11 cellular contexts compared by ENCODE assay signal in genomic region chr16:67942510-67943255, GRCh38. TPM values are rescaled to one million over a fixed set of nuclear protein-coding genes. Genes with fewer than 3 reads are reported as not detected.
DNase-seq lines count a peak whose midpoint lies in the region; ATAC-seq and TF ChIP-seq lines count a peak whose summit lies in the region.
"Had no signal": no experiment of that assay in that cellular context is flagged by ENCODE, and none has a peak within 500 bp of the region (broad histone marks: within the 10 kb centered on the region; RNA-seq: fewer than 3 reads in every experiment).

No MANE protein-coding gene starts in this region.

- H3K4me3 Mint-ChIP-seq in GM23338 = no peak overlapping the region
- H3K4me3 Mint-ChIP-seq in brain = no peak overlapping the region

- H2AFZ ChIP-seq in GM23338 = no peak overlapping the region
- H2AFZ ChIP-seq in neuronal stem cell (ENCODE audit: low read length) = no peak overlapping the region

- H3K36me3 Mint-ChIP-seq in GM23338 (ENCODE audit: low read depth) = peaks cover 24% of the 10 kb centered on the region; the same call in 2 of the 3 replicates
- H3K36me3 Mint-ChIP-seq in brain = peaks cover 7% of the 10 kb centered on the region

- H3K9me3 ChIP-seq in neuronal stem cell (replicated peaks in 1 of 2; ENCODE audit: control insufficient read depth in 2 of 2, insufficient read depth in 1 of 2, low read depth in 1 of 2, low read length in 2 of 2) = peaks cover 0 to 2% of the 10 kb centered on the region in 2 donors
- H3K9me3 ChIP-seq: pancreas had no signal

- DNase-seq in GM23338 (ENCODE audit: low spot score) (peak; percentile 53), neuronal stem cell (ENCODE audit: low spot score) (no peak), anterior cingulate cortex (lab: John Stamatoyannopoulos, UW) (no peak)
- DNase-seq: hippocampal formation, NCI-H2227 treated with DMSO at 0.1 percent for 48 hours had no signal

- no peaks in the 10 kb centered on the region for H3K79me2 ChIP-seq in GM23338 (replicated peaks; ENCODE audit: insufficient read depth)

- TF ChIP-seq CTCF in GM23338 (conservative IDR thresholded peaks at IDR 0.05; ENCODE audit: low read depth in 2 of 2) (0 out of 4 replicates have a peak, but pooled peaks of 1 of the 2 experiments have one; percentile 21), brain (conservative IDR thresholded peaks at IDR 0.05) (peak in 1 of 2 experiments; percentile 1)

- H3K27me3 Mint-ChIP-seq in GM23338 (ENCODE audit: insufficient read depth, low read depth, poor library complexity) = peaks cover 8% of the 10 kb centered on the region
- no peaks in the 10 kb centered on the region for H3K27me3 Mint-ChIP-seq in brain

- H3F3A ChIP-seq in GM23338 (replicated peaks; ENCODE audit: low read depth) = peaks cover 14% of the 10 kb centered on the region

- H3K27me3 ChIP-seq in GM23338 (ENCODE audit: insufficient read depth) = no peaks in the 10 kb centered on the region
- no peaks in the 10 kb centered on the region for H3K27me3 ChIP-seq in neuronal stem cell (ENCODE audit: control insufficient read depth in 3 of 3, insufficient read depth in 3 of 3, low read depth in 1 of 3, low read length in 3 of 3)
- H3K27me3 ChIP-seq: cardiac muscle cell, pancreas had no signal

- H3K18ac ChIP-seq in neuronal stem cell (ENCODE audit: low read length) = peak overlapping the region; percentile 28

- no peak overlapping the region for H4K91ac ChIP-seq in neuronal stem cell (ENCODE audit: low read depth, low read length, poor library complexity)

- no peaks in the 10 kb centered on the region for H3K9me3 Mint-ChIP-seq in GM23338
- no peaks in the 10 kb centered on the region for H3K9me3 Mint-ChIP-seq in brain

- H2AK5ac ChIP-seq in neuronal stem cell (ENCODE audit: low read depth, low read length) = peak overlapping the region; percentile 81

- no CpG with 5 or more reads among the region's 27 CpGs for WGBS in neuronal stem cell (ENCODE audit: extremely low coverage in 2 of 2, insufficient read length in 2 of 2, insufficient replicate concordance in 1 of 2), 2 donors

- no peak overlapping the region for H3K4me3 ChIP-seq in GM23338
- peak overlapping the region in 1 of 2 donors; percentile 2 for H3K4me3 ChIP-seq in neuronal stem cell (ENCODE audit: low read length in 2 of 2)
- H3K4me3 ChIP-seq: cardiac muscle cell, pancreas had no signal

- no peak overlapping the region for H2BK12ac ChIP-seq in neuronal stem cell (ENCODE audit: low read length)

- no peak overlapping the region for H3K14ac ChIP-seq in neuronal stem cell (ENCODE audit: low read length)

- H3K23ac ChIP-seq in neuronal stem cell (ENCODE audit: low read depth, low read length, poor library complexity) = peak overlapping the region; percentile 57

- peaks cover 18% of the 10 kb centered on the region for H3K79me1 ChIP-seq in neuronal stem cell (ENCODE audit: low read depth, low read length)

- H3K36me3 ChIP-seq in GM23338 (ENCODE audit: insufficient read depth) = peaks cover 3% of the 10 kb centered on the region; the same call in 1 of the 2 replicates
- peaks cover 46 to 63% of the 10 kb centered on the region in 2 donors for H3K36me3 ChIP-seq in neuronal stem cell (replicated peaks in 1 of 2; ENCODE audit: control insufficient read depth in 2 of 2, insufficient read depth in 2 of 2, low read length in 2 of 2)

- ATAC-seq in GM23338 = peak; percentile 38
- ATAC-seq in HG03280 (IDR thresholded peaks at IDR 0.05; ENCODE audit: unreplicated experiment) = no peak
- no peak for ATAC-seq in GM18858 (IDR thresholded peaks at IDR 0.05; ENCODE audit: unreplicated experiment)

- H2BK5ac ChIP-seq in neuronal stem cell (ENCODE audit: low read length) = no peak overlapping the region

- H3K4me2 ChIP-seq in GM23338 = no peak overlapping the region
- no peak overlapping the region for H3K4me2 ChIP-seq in neuronal stem cell (ENCODE audit: insufficient read depth, low read length, poor library complexity, severe bottlenecking)

- H3K4me1 ChIP-seq in GM23338 (ENCODE audit: insufficient read depth) (no peaks in the 10 kb centered on the region), neuronal stem cell (ENCODE audit: control insufficient read depth in 2 of 2, insufficient read depth in 1 of 2, low read depth in 1 of 2, low read length in 2 of 2) (peaks cover 7 to 9% of the 10 kb centered on the region in 2 donors)
- H3K4me1 ChIP-seq: pancreas had no signal

- peaks cover 14% of the 10 kb centered on the region for H4K20me1 ChIP-seq in GM23338 (replicated peaks; ENCODE audit: insufficient read depth)

- no peak overlapping the region for H3K4ac ChIP-seq in neuronal stem cell (ENCODE audit: low read length)

- H2BK15ac ChIP-seq in neuronal stem cell (ENCODE audit: low read length) = no peak overlapping the region

- peak overlapping the region; percentile 60 for H3K9ac ChIP-seq in neuronal stem cell (ENCODE audit: low read depth, low read length, poor library complexity)

- H4K8ac ChIP-seq in neuronal stem cell (ENCODE audit: low read depth, low read length) = peak overlapping the region; percentile 82

- no peak overlapping the region for H3K27ac Mint-ChIP-seq in GM23338
- peak overlapping the region in 3 of 5 experiments; percentile 46 to 86 (median 69) for H3K27ac Mint-ChIP-seq in brain

- peaks cover 4% of the 10 kb centered on the region; the same call in 2 of the 3 replicates for H3K4me1 Mint-ChIP-seq in GM23338
- H3K4me1 Mint-ChIP-seq in brain = peaks cover 19% of the 10 kb centered on the region

- H2BK120ac ChIP-seq in neuronal stem cell (ENCODE audit: low read depth, low read length) = no peak overlapping the region

- no peaks in the 10 kb centered on the region for H3K9me2 ChIP-seq in GM23338 (ENCODE audit: insufficient read depth)

- no peak overlapping the region for H3K27ac ChIP-seq in GM23338 (ENCODE audit: low read depth)
- no peak overlapping the region for H3K27ac ChIP-seq in neuronal stem cell (replicated peaks; ENCODE audit: low read length)
- H3K27ac ChIP-seq: cardiac muscle cell, epithelial cell of prostate, pancreas had no signal

TF ChIP-seq in GM23338, 12 proteins besides CTCF, POLR2A, EP300 and RAD21 (continues in another document):
- TF ChIP-seq JUNB (IDR thresholded peaks at IDR 0.05; ENCODE audit: unreplicated experiment) (no peak), EZH2 (IDR thresholded peaks at IDR 0.05; ENCODE audit: low read depth, unreplicated experiment) (no peak), STAT1 (IDR thresholded peaks at IDR 0.05; ENCODE audit: unreplicated experiment) (no peak), NANOG (IDR thresholded peaks at IDR 0.05; ENCODE audit: borderline replicate concordance) (no peak), ZNF331 (CRISPR knock-in tag; IDR thresholded peaks at IDR 0.05; ENCODE audit: low read depth) (no peak), CREB1 (CRISPR knock-in tag; IDR thresholded peaks at IDR 0.05; ENCODE audit: low read depth) (no peak), EZH2phosphoT487 (IDR thresholded peaks at IDR 0.05; ENCODE audit: unreplicated experiment) (no peak)

RNA-seq across cellular contexts. Expression of gene LCAT, which starts 1.2 kb away (rescaled TPM):
- total RNA-seq in GM23338 (2014; rRNA removed; shearing (Covaris generic)) = 17.6 and 18.9 TPM in 2 replicates
- 12.4 and 13.7 TPM in 2 replicates for polyA plus RNA-seq in GM23338 (2016; fragmentation: Nextera tagmentation; extraction: Ambion mirVana)
- polyA plus RNA-seq in brain (ENCODE audit: insufficient read depth, low read depth, low replicate concordance) = 22.1 TPM
- polyA plus RNA-seq in neuronal stem cell (2013, experiment 1 of 2) = 13.5 TPM
- 14.5 TPM for polyA plus RNA-seq in neuronal stem cell (2013, experiment 2 of 2)

RNA-seq across cellular contexts. Expression of gene PSMB10, which starts 6.0 kb away (rescaled TPM):
- 27.5 and 35.0 TPM in 2 replicates for total RNA-seq in GM23338 (2014; rRNA removed; shearing (Covaris generic))
- polyA plus RNA-seq in GM23338 (2016; fragmentation: Nextera tagmentation; extraction: Ambion mirVana) = 114 and 129 TPM in 2 replicates
- 77.4 TPM for polyA plus RNA-seq in brain (ENCODE audit: insufficient read depth, low read depth, low replicate concordance)
- polyA plus RNA-seq in neuronal stem cell (2013, experiment 1 of 2) = 9.9 TPM
- polyA plus RNA-seq in neuronal stem cell (2013, experiment 2 of 2) = 10.6 TPM

RNA-seq across cellular contexts. Expression of gene CTRL, which starts 11.0 kb away (rescaled TPM):
- total RNA-seq in GM23338 (2014; rRNA removed; shearing (Covaris generic)) = 1.6 and 8.0 TPM in 2 replicates
- polyA plus RNA-seq in GM23338 (2016; fragmentation: Nextera tagmentation; extraction: Ambion mirVana) = 12.8 and 13.0 TPM in 2 replicates
- 1.0 TPM for polyA plus RNA-seq in brain (ENCODE audit: insufficient read depth, low read depth, low replicate concordance)
- 0.46 TPM for polyA plus RNA-seq in neuronal stem cell (2013, experiment 1 of 2)
- polyA plus RNA-seq in neuronal stem cell (2013, experiment 2 of 2) = 0.43 TPM

RNA-seq across cellular contexts. Expression of gene SLC12A4, which starts 25.8 kb away (rescaled TPM):
- 53.0 and 56.7 TPM in 2 replicates for total RNA-seq in GM23338 (2014; rRNA removed; shearing (Covaris generic))
- polyA plus RNA-seq in GM23338 (2016; fragmentation: Nextera tagmentation; extraction: Ambion mirVana) = 17.6 and 19.9 TPM in 2 replicates
- 28.3 TPM for polyA plus RNA-seq in brain (ENCODE audit: insufficient read depth, low read depth, low replicate concordance)
- 34.0 TPM for polyA plus RNA-seq in neuronal stem cell (2013, experiment 1 of 2)
- 32.4 TPM for polyA plus RNA-seq in neuronal stem cell (2013, experiment 2 of 2)

RNA-seq across cellular contexts. Expression of gene DPEP3, which starts 37.6 kb away (rescaled TPM):
- total RNA-seq in GM23338 (2014; rRNA removed; shearing (Covaris generic)) = 7.9 and 18.4 TPM in 2 replicates
- polyA plus RNA-seq in GM23338 (2016; fragmentation: Nextera tagmentation; extraction: Ambion mirVana) (8.8 and 11.1 TPM in 2 replicates), brain (ENCODE audit: insufficient read depth, low read depth, low replicate concordance) (0.15 TPM)
- 0.56 TPM for polyA plus RNA-seq in neuronal stem cell (2013, experiment 1 of 2)
- polyA plus RNA-seq in neuronal stem cell (2013, experiment 2 of 2) = 0.29 TPM
- total RNA-seq: cardiac muscle cell had no signal
- polyA plus RNA-seq: pancreas had no signal
